In genomic region chr16:3058173-3059030, GRCh38 we compare ENCODE assay signal across 8 cellular contexts. TPM values are rescaled to one million over a fixed set of nuclear protein-coding genes. Genes with fewer than 3 reads are reported as not detected.
A peak's percentile ranks its signal among the peaks of the same experiment; 100 is the strongest.
DNase-seq lines count a peak whose midpoint lies in the region; ATAC-seq and TF ChIP-seq lines count a peak whose summit lies in the region.

No MANE protein-coding gene starts in this region.

- DNase-seq in NCI-H1105 treated with DMSO at 0.1 percent for 48 hours (lab: John Stamatoyannopoulos, UW), result peak; percentile 8
- DNase-seq in NCI-H1105 (lab: John Stamatoyannopoulos, UW), result no peak
- DNase-seq in T-helper 1 cell, result peak in 4 of 5 donors; percentile 37 to 76 (median 41)
- DNase-seq in stimulated activated naive B cell treated with anti-CD40 and anti-IgM and Interleukin-4, amounts not matched to agents 10 μg/mL and 1 μg/mL and 100 μg/mL, for 72 hours, result peak; percentile 20

- H3K27me3 ChIP-seq in liver (ENCODE audit: control insufficient read depth in 4 of 4, insufficient read depth in 4 of 4, low read length in 3 of 4), result no peaks in the 10 kb centered on the region

- TF ChIP-seq RAD21 in liver (IDR thresholded peaks at IDR 0.05), result no peak

- peaks cover 0 to 2% (median 0%) of the 10 kb centered on the region in 4 donors for H3K36me3 ChIP-seq in liver (ENCODE audit: control insufficient read depth in 4 of 4, insufficient read depth in 3 of 4, low read depth in 1 of 4, low read length in 3 of 4)

- peak overlapping the region; percentile 8 to 89 (median 65) for H3K4me3 ChIP-seq in liver (ENCODE audit: low read depth in 1 of 3, low read length in 3 of 3)

- peak overlapping the region in 1 of 2 donors; percentile 69 for H3K9ac ChIP-seq in liver (ENCODE audit: low read depth in 1 of 2, low read length in 2 of 2)

- no peaks in the 10 kb centered on the region for H3K9me3 Mint-ChIP-seq in dendritic cell treated with granulocyte-macrophage colony-stimulating factor and Interleukin-4, amounts not matched to agents 40 ng/mL and 50 ng/mL, for 4 days
- no peaks in the 10 kb centered on the region for H3K9me3 Mint-ChIP-seq in stimulated activated naive B cell treated with anti-CD40 and anti-IgM and Interleukin-4, amounts not matched to agents 10 μg/mL and 1 μg/mL and 100 μg/mL, for 72 hours

- TF ChIP-seq CTCF in liver (IDR thresholded peaks at IDR 0.05; ENCODE audit: low read depth, low read length, missing input control), result no peak

- H3K27me3 Mint-ChIP-seq in dendritic cell treated with granulocyte-macrophage colony-stimulating factor and Interleukin-4, amounts not matched to agents 40 ng/mL and 50 ng/mL, for 4 days, result peaks cover 2% of the 10 kb centered on the region
- no peaks in the 10 kb centered on the region for H3K27me3 Mint-ChIP-seq in stimulated activated naive B cell treated with anti-CD40 and anti-IgM and Interleukin-4, amounts not matched to agents 10 μg/mL and 1 μg/mL and 100 μg/mL, for 72 hours

- H3K4me1 Mint-ChIP-seq in dendritic cell treated with granulocyte-macrophage colony-stimulating factor and Interleukin-4, amounts not matched to agents 40 ng/mL and 50 ng/mL, for 4 days (ENCODE audit: low read depth), result peaks cover 71% of the 10 kb centered on the region
- peaks cover 25 to 35% of the 10 kb centered on the region in 2 donors for H3K4me1 Mint-ChIP-seq in stimulated activated naive B cell treated with anti-CD40 and anti-IgM and Interleukin-4, amounts not matched to agents 10 μg/mL and 1 μg/mL and 100 μg/mL, for 72 hours

- peaks cover 37% of the 10 kb centered on the region for H3K36me3 Mint-ChIP-seq in dendritic cell treated with granulocyte-macrophage colony-stimulating factor and Interleukin-4, amounts not matched to agents 40 ng/mL and 50 ng/mL, for 4 days (ENCODE audit: low read depth)
- peaks cover 11 to 23% of the 10 kb centered on the region in 2 donors for H3K36me3 Mint-ChIP-seq in stimulated activated naive B cell treated with anti-CD40 and anti-IgM and Interleukin-4, amounts not matched to agents 10 μg/mL and 1 μg/mL and 100 μg/mL, for 72 hours

- intact Hi-C loops in dendritic cell treated with granulocyte-macrophage colony-stimulating factor and Interleukin-4, amounts not matched to agents 40 ng/mL and 50 ng/mL, for 4 days (cut with micrococcal nuclease), result loop anchor here (1.0 kb wide), 3 partner anchors 36 to 108 kb away; no protein-coding TSS in a partner anchor

- 9% methylated on average over 76 of the region's 76 CpGs for WGBS in liver

- peaks cover 6 to 18% (median 18%) of the 10 kb centered on the region in 4 donors for H3K4me1 ChIP-seq in liver (ENCODE audit: control insufficient read depth in 4 of 4, insufficient read depth in 4 of 4, low read length in 3 of 4)

- peak overlapping the region; percentile 81 for H3K4me3 Mint-ChIP-seq in dendritic cell treated with granulocyte-macrophage colony-stimulating factor and Interleukin-4, amounts not matched to agents 40 ng/mL and 50 ng/mL, for 4 days
- H3K4me3 Mint-ChIP-seq in stimulated activated naive B cell treated with anti-CD40 and anti-IgM and Interleukin-4, amounts not matched to agents 10 μg/mL and 1 μg/mL and 100 μg/mL, for 72 hours, result peak overlapping the region; percentile 87 to 97

- H3K9me3 ChIP-seq in liver (ENCODE audit: control insufficient read depth in 4 of 4, low read length in 3 of 4), result no peaks in the 10 kb centered on the region

- ATAC-seq in HG03108 (IDR thresholded peaks at IDR 0.05; ENCODE audit: unreplicated experiment) (peak; percentile 29), HG03196 (IDR thresholded peaks at IDR 0.05; ENCODE audit: unreplicated experiment) (no peak)
- ATAC-seq in stimulated activated naive B cell treated with anti-CD40 and anti-IgM and Interleukin-4, amounts not matched to agents 10 μg/mL and 1 μg/mL and 100 μg/mL, for 72 hours (replicated peaks), result peak; percentile 65 to 70

- peak overlapping the region; percentile 5 to 86 for H3K27ac ChIP-seq in liver (ENCODE audit: low read depth in 1 of 2, low read length in 2 of 2)

- peak overlapping the region; percentile 95 for H3K27ac Mint-ChIP-seq in dendritic cell treated with granulocyte-macrophage colony-stimulating factor and Interleukin-4, amounts not matched to agents 40 ng/mL and 50 ng/mL, for 4 days
- peak overlapping the region; percentile 67 for H3K27ac Mint-ChIP-seq in stimulated activated naive B cell treated with anti-CD40 and anti-IgM and Interleukin-4, amounts not matched to agents 10 μg/mL and 1 μg/mL and 100 μg/mL, for 72 hours

TF ChIP-seq in liver, 16 proteins besides CTCF, POLR2A, EP300 and RAD21:
- TF ChIP-seq FOXA1 (IDR thresholded peaks at IDR 0.05) (no peak), SP1 (IDR thresholded peaks at IDR 0.05) (no peak)

RNA-seq across cellular contexts. Expression of gene IL32, which starts 7.0 kb away (rescaled TPM):
- 100 to 1,000 TPM in 1 of 2 donors, 1 to 10 TPM in 1; 8.6 to 328 TPM for total RNA-seq in liver
- polyA plus RNA-seq in liver, result 100 to 1,000 TPM in 1 of 2 donors, 10 to 100 TPM in 1; 93.4 to 300 TPM

RNA-seq across cellular contexts. Expression of gene MMP25, which starts 12.0 kb away (rescaled TPM):
- 1 to 10 TPM in 1 of 2 donors, under 1 TPM in 1; 0.47 to 2.7 TPM for total RNA-seq in liver
- 1 to 10 TPM in 1 of 2 donors, under 1 TPM in 1; 0.57 to 1.3 TPM for polyA plus RNA-seq in liver

RNA-seq across cellular contexts. Expression of gene BICDL2, which starts 21.7 kb away (rescaled TPM):
- total RNA-seq in liver, result under 1 TPM in 1 of 2 donors, not detected in 1; 0.59 TPM
- polyA plus RNA-seq in liver, result under 1 TPM; 0.15 to 0.33 TPM

RNA-seq across cellular contexts. Expression of gene THOC6, which starts 34.6 kb away (rescaled TPM):
- total RNA-seq in liver, result 10 to 100 TPM; 12.6 to 14.8 TPM
- 10 to 100 TPM; 10.8 TPM for polyA plus RNA-seq in liver

RNA-seq across cellular contexts. Expression of gene HCFC1R1, which starts 34.7 kb away (rescaled TPM):
- 1 to 10 TPM; 1.4 to 2.2 TPM for total RNA-seq in liver
- polyA plus RNA-seq in liver, result 10 to 100 TPM; 16.3 to 17.6 TPM
